Comparison of ENCODE assay signal across 14 cellular contexts in genomic region chr11:65592840-65593517, GRCh38. TPM values are rescaled to one million over a fixed set of nuclear protein-coding genes. Genes with fewer than 3 reads are reported as not detected.
A peak's percentile ranks its signal among the peaks of the same experiment; 100 is the strongest.
DNase-seq lines count a peak whose midpoint lies in the region; ATAC-seq, FAIRE-seq and TF ChIP-seq lines count a peak whose summit lies in the region.
"Had no signal": no experiment of that assay in that cellular context is flagged by ENCODE, and none has a peak within 500 bp of the region (broad histone marks: within the 10 kb centered on the region; RNA-seq: fewer than 3 reads in every experiment).

No MANE protein-coding gene starts in this region.

- 0 out of 2 replicates have a peak, but pooled peaks cover 3% of the 10 kb centered on the region for H3K4me1 ChIP-seq in HUES64 (ENCODE audit: insufficient read depth, low read length)
- peaks cover 17 to 75% (median 62%) of the 10 kb centered on the region in 4 donors for H3K4me1 ChIP-seq in stomach
- H3K4me1 ChIP-seq: pancreas had no signal

- no peak overlapping the region for H3K27ac ChIP-seq in HUES64 (ENCODE audit: low read depth, low read length)
- peak overlapping the region; percentile 71 for H3K27ac ChIP-seq in layer of hippocampus (ENCODE audit: low read depth, low read length)
- peak overlapping the region in 3 of 5 donors; percentile 60 to 82 (median 80) for H3K27ac ChIP-seq in stomach

- no peak for FAIRE-seq in bronchial epithelial cell (lab: Jason Lieb, UNC)
- FAIRE-seq: pancreas had no signal

- H3K36me3 ChIP-seq in HUES64 (ENCODE audit: insufficient read depth, low read length): peaks cover 4% of the 10 kb centered on the region; the same call in 1 of the 2 replicates
- H3K36me3 ChIP-seq in bronchial epithelial cell (ENCODE audit: control insufficient read depth, insufficient read depth, low read length): peaks cover 8% of the 10 kb centered on the region
- H3K36me3 ChIP-seq in stomach: peaks cover 13 to 59% (median 54%) of the 10 kb centered on the region in 4 donors

- peak; percentile 79 for DNase-seq in bronchial epithelial cell (ENCODE audit: low read depth)
- no peak for DNase-seq in stomach
- no peak for DNase-seq in stimulated activated naive CD4-positive, alpha-beta T cell treated with Interleukin-2 at 50 U/mL for 16 hours (lab: John Stamatoyannopoulos, UW)
- DNase-seq in H4 (ENCODE audit: low spot score): no peak
- DNase-seq: foreskin melanocyte; left lung; stimulated activated CD4-positive, alpha-beta T cell treated with anti-CD3 and anti-CD28 coated beads, Interleukin-1b, Interleukin-23, amount 100 ng/mL, for 48 hours; stimulated activated naive CD8-positive, alpha-beta T cell treated with anti-CD3 and anti-CD28 coated beads, Interleukin-15, amount 100 ng/mL, for 72 hours had no signal

- WGBS in HUES64: 62% methylated on average over 24 of the region's 24 CpGs
- 64 to 78% (median 69%) methylated on average over 21 to 24 of the region's 24 CpGs for WGBS in stomach, 5 donors

- H3K9ac ChIP-seq in HUES64 (ENCODE audit: low read depth, low read length): no peak overlapping the region

- H3K9me3 ChIP-seq in HUES64 (ENCODE audit: insufficient read depth, low read depth, low read length) (no peaks in the 10 kb centered on the region), stomach (no peaks in the 10 kb centered on the region)
- H3K9me3 ChIP-seq: left lung, pancreas had no signal

- TF ChIP-seq POLR2A in stomach (IDR thresholded peaks at IDR 0.05): no peak

- no peak for TF ChIP-seq EP300 in stomach (IDR thresholded peaks at IDR 0.05)

- H3K27me3 ChIP-seq in HUES64 (ENCODE audit: insufficient read depth, low read length) (peaks cover 44% of the 10 kb centered on the region), bronchial epithelial cell (ENCODE audit: control insufficient read depth, insufficient read depth, low read length) (no peaks in the 10 kb centered on the region), layer of hippocampus (ENCODE audit: control insufficient read depth, insufficient read depth, low read length) (no peaks in the 10 kb centered on the region), stomach (no peaks in the 10 kb centered on the region)
- H3K27me3 ChIP-seq: left lung, pancreas had no signal

- intact Hi-C loops in stomach (cut with DNase I; ENCODE audit: low total_unique reads): no loop called here

- TF ChIP-seq CTCF in bronchial epithelial cell (IDR thresholded peaks at IDR 0.05; ENCODE audit: insufficient read depth, low read length, severe bottlenecking) (no peak), stomach (IDR thresholded peaks at IDR 0.05) (no peak)

- H3K4me3 ChIP-seq in HUES64 (ENCODE audit: low read length): peak overlapping the region; percentile 62
- peak overlapping the region; percentile 8 for H3K4me3 ChIP-seq in bronchial epithelial cell (ENCODE audit: low read depth, low read length)
- H3K4me3 ChIP-seq in stomach: no peak overlapping the region
- H3K4me3 ChIP-seq: coronary artery had no signal

- no peak for ATAC-seq in HG03175 (IDR thresholded peaks at IDR 0.05; ENCODE audit: unreplicated experiment)

RNA-seq across cellular contexts. Expression of gene KCNK7, which starts 2.6 kb away (rescaled TPM):
- polyA plus RNA-seq in HUES64 (2013, experiment 1 of 2): 0.60 TPM
- polyA plus RNA-seq in HUES64 (2013, experiment 2 of 2): 0.32 TPM
- total RNA-seq in bronchial epithelial cell: 0.79 and 4.1 TPM in 2 replicates
- 1 to 10 TPM in 1 of 5 donors, under 1 TPM in 1, not detected in 3; 0.58 to 2.6 TPM for total RNA-seq in stomach
- 1 to 10 TPM in 2 of 3 donors, not detected in 1; 3.5 to 5.8 TPM for polyA plus RNA-seq in stomach
- not detected in 2 replicates for total RNA-seq in H4 (2014; rRNA removed; shearing (Covaris generic))
- total RNA-seq: NCI-H460 had no signal

RNA-seq across cellular contexts. Expression of gene EHBP1L1, which starts 17.1 kb away (rescaled TPM):
- polyA plus RNA-seq in HUES64 (2013, experiment 1 of 2): 2.9 TPM
- 4.2 TPM for polyA plus RNA-seq in HUES64 (2013, experiment 2 of 2)
- total RNA-seq in bronchial epithelial cell (31.6 and 62.0 TPM in 2 replicates), stomach (100 to 1,000 TPM in 4 of 5 donors, 10 to 100 TPM in 1; 43.0 to 200 (median 126) TPM)
- 10 to 100 TPM; 28.0 to 67.6 (median 49.2) TPM for polyA plus RNA-seq in stomach
- total RNA-seq in H4 (2014; rRNA removed; shearing (Covaris generic)): 27.9 and 40.0 TPM in 2 replicates

RNA-seq across cellular contexts. Expression of gene FAM89B, which starts 20.6 kb away (rescaled TPM):
- 20.7 TPM for polyA plus RNA-seq in HUES64 (2013, experiment 1 of 2)
- 24.2 TPM for polyA plus RNA-seq in HUES64 (2013, experiment 2 of 2)
- 10.6 and 10.8 TPM in 2 replicates for total RNA-seq in bronchial epithelial cell
- 10 to 100 TPM in 4 of 5 donors, 1 to 10 TPM in 1; 3.9 to 57.8 (median 48.1) TPM for total RNA-seq in stomach
- 10 to 100 TPM; 63.4 to 68.2 (median 65.1) TPM for polyA plus RNA-seq in stomach
- total RNA-seq in H4 (2014; rRNA removed; shearing (Covaris generic)): 27.5 and 43.1 TPM in 2 replicates

RNA-seq across cellular contexts. Expression of gene MAP3K11, which starts 21.0 kb away (rescaled TPM):
- polyA plus RNA-seq in HUES64 (2013, experiment 1 of 2): 27.1 TPM
- 31.1 TPM for polyA plus RNA-seq in HUES64 (2013, experiment 2 of 2)
- 11.1 and 18.6 TPM in 2 replicates for total RNA-seq in bronchial epithelial cell
- total RNA-seq in stomach: 100 to 1,000 TPM in 1 of 5 donors, 10 to 100 TPM in 4; 37.6 to 118 (median 63.6) TPM
- polyA plus RNA-seq in stomach: 10 to 100 TPM; 31.0 to 62.9 (median 44.8) TPM
- 7.4 and 9.1 TPM in 2 replicates for total RNA-seq in H4 (2014; rRNA removed; shearing (Covaris generic))

RNA-seq across cellular contexts. Expression of gene PCNX3, which starts 22.6 kb away (rescaled TPM):
- 21.2 TPM for polyA plus RNA-seq in HUES64 (2013, experiment 1 of 2)
- polyA plus RNA-seq in HUES64 (2013, experiment 2 of 2): 20.7 TPM
- 5.3 and 10.2 TPM in 2 replicates for total RNA-seq in bronchial epithelial cell
- 10 to 100 TPM in 4 of 5 donors, 1 to 10 TPM in 1; 9.7 to 76.2 (median 40.3) TPM for total RNA-seq in stomach
- 10 to 100 TPM in 1 of 3 donors, 1 to 10 TPM in 2; 4.6 to 11.0 (median 6.8) TPM for polyA plus RNA-seq in stomach
- total RNA-seq in H4 (2014; rRNA removed; shearing (Covaris generic)): 11.7 TPM in 2 replicates

Comparison
In these comparisons a context has a peak if more than half of its experiments do, and no peak if none do; other contexts are left out.
1. H3K4me3 ChIP-seq: peak in HUES64 (single experiment) and bronchial epithelial cell (single experiment); none in stomach (0 of 4).